Comparison of ENCODE assay signal across 8 cellular contexts in the genomic region with DNA sequence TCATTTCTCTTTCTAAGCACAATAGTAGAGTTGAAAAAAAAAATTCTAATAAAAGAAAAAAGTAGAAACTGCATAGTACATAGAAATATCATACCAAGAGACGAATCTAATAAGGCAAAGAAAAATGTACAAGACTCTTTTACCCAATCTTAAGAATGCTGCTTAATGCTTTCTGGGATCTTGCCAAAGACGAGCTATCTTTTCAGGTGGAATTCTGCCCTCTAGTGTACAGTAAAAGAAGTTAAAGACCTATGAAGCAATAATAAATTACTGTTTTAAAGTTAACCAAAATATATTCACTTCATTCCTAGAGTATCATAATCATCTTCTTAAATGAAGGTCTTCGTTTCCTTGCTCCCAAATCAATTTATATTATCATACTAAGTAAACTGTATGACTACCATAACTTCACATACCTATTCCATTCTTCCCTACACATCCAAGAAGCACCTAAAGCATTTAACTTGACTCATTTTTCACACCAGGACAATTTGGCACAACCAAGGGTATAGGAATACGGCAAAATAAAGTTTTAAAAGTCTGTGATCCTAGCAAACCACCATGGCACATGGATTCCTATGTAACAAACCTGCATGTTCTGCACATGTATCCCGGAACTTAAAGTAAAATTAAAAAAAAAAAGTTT. TPM values are rescaled to one million over a fixed set of nuclear protein-coding genes. Genes with fewer than 3 reads are reported as not detected.
DNase-seq lines count a peak whose midpoint lies in the region; ATAC-seq, FAIRE-seq and TF ChIP-seq lines count a peak whose summit lies in the region.

No MANE protein-coding gene starts in this region.

- H3K4me1 ChIP-seq in prostate gland (replicated peaks): no peaks in the 10 kb centered on the region

- DNase-seq in GM12864 (ENCODE audit: low read depth) (peak; percentile 55), NCI-H146 treated with DMSO at 0.1 percent for 48 hours (lab: John Stamatoyannopoulos, UW; ENCODE audit: unreplicated experiment) (peak; percentile 31), fibroblast of villous mesenchyme (ENCODE audit: low read depth) (peak; percentile 93), prostate gland (ENCODE audit: low spot score) (no peak), posterior cingulate gyrus (no peak)

- ATAC-seq in HG02759 (IDR thresholded peaks at IDR 0.05; ENCODE audit: unreplicated experiment): no peak

- TF ChIP-seq POLR2A in prostate gland (IDR thresholded peaks at IDR 0.05): no peak

- H3K27ac ChIP-seq in prostate gland: no peak overlapping the region

- intact Hi-C loops in prostate gland (cut with DNase I) (loop anchor here (5.0 kb wide), 1 partner anchor 133 kb away; the partner anchor contains the start of gene BCAR1), posterior cingulate gyrus (cut with DNase I) (loop anchor here (1.0 to 10.0 kb wide), 3 partner anchors 71 to 186 kb away; no protein-coding TSS in a partner anchor)

- FAIRE-seq in A204.1 (lab: Jason Lieb, UNC) (peak; percentile 97), TTC549 (lab: Jason Lieb, UNC) (peak; percentile 94)

- H3K27me3 ChIP-seq in prostate gland (replicated peaks; ENCODE audit: insufficient read depth): no peaks in the 10 kb centered on the region

- H3K36me3 ChIP-seq in prostate gland: no peaks in the 10 kb centered on the region

- 29% methylated on average over 5 of the region's 5 CpGs for WGBS in prostate gland

- TF ChIP-seq CTCF in GM12864 (IDR thresholded peaks at IDR 0.05; ENCODE audit: low read depth, low read length, missing control alignments) (peak; percentile 46), fibroblast of villous mesenchyme (IDR thresholded peaks at IDR 0.05; ENCODE audit: insufficient read depth, low read depth, low read length) (peak; percentile 55), prostate gland (IDR thresholded peaks at IDR 0.05) (peak; percentile 47 to 90 (median 88))

- no peaks in the 10 kb centered on the region for H3K9me3 ChIP-seq in prostate gland

- H3K4me3 ChIP-seq in GM12864 (ENCODE audit: low read depth, low read length): no peak overlapping the region
- no peak overlapping the region for H3K4me3 ChIP-seq in fibroblast of villous mesenchyme (ENCODE audit: low read depth, low read length)
- no peak overlapping the region for H3K4me3 ChIP-seq in prostate gland

RNA-seq across cellular contexts. Expression of gene CFDP1, which starts 47.7 kb away (rescaled TPM):
- total RNA-seq in fibroblast of villous mesenchyme: 38.0 and 39.7 TPM in 2 replicates
- 100 to 1,000 TPM in 1 of 2 donors, 10 to 100 TPM in 1; 67.9 to 101 TPM for total RNA-seq in prostate gland

Comparison
In these comparisons a context has a peak if more than half of its experiments do, and no peak if none do; other contexts are left out.
1. DNase-seq: peak in GM12864 (single experiment), NCI-H146 treated with DMSO at 0.1 percent for 48 hours (single experiment) and fibroblast of villous mesenchyme (single experiment); none in prostate gland (single experiment) and posterior cingulate gyrus (0 of 10).
2. Peak in every context shown above with its lines, with median percentiles within 50 percentile points of each other: CTCF ChIP-seq.